8 cellular contexts compared by ENCODE assay signal in genomic region chr3:50324351-50325144, GRCh38. TPM values are rescaled to one million over a fixed set of nuclear protein-coding genes. Genes with fewer than 3 reads are reported as not detected.
DNase-seq lines count a peak whose midpoint lies in the region; ATAC-seq and TF ChIP-seq lines count a peak whose summit lies in the region.

No MANE protein-coding gene starts in this region.

- CTCF ChIA-PET in activated CD8-positive, alpha-beta T cell treated with anti-CD3 and anti-CD28 coated beads for 36 hours (lab: Charles Lee) = interaction anchor here (0.6 to 3.0 kb wide), 21 partner anchors 10 to 130 kb away, joined by 3 to 40 read pairs (median 4); partner anchors contain the start of genes CYB561D2, HYAL1, HYAL3 and IFRD2

- POLR2A ChIA-PET in activated CD8-positive, alpha-beta T cell treated with anti-CD3 and anti-CD28 coated beads for 36 hours (lab: Charles Lee) = interaction anchor here (0.8 to 13.4 kb wide), 3 partner anchors 11 to 49 kb away, joined by 3 to 126 read pairs (median 4); partner anchors contain the start of gene RASSF1

- peak; percentile 50 for ATAC-seq in activated CD8-positive, alpha-beta T cell treated with anti-CD3 and anti-CD28 coated beads for 36 hours

- TF ChIP-seq CTCF in activated CD8-positive, alpha-beta T cell treated with anti-CD3 and anti-CD28 coated beads for 36 hours (IDR thresholded peaks at IDR 0.05) = peak; percentile 84
- TF ChIP-seq CTCF in mesothelial cell of epicardium (IDR thresholded peaks at IDR 0.05; ENCODE audit: unreplicated experiment) = peak; percentile 83

- H3K27ac Mint-ChIP-seq in activated CD8-positive, alpha-beta T cell treated with anti-CD3 and anti-CD28 coated beads for 36 hours = no peak overlapping the region
- H3K27ac Mint-ChIP-seq in mesothelial cell of epicardium = peak overlapping the region; percentile 40
- H3K27ac Mint-ChIP-seq in stimulated activated naive CD8-positive, alpha-beta T cell treated with anti-CD3 and anti-CD28 coated beads, Interleukin-15, Interleukin-2, amounts not matched to agents 100 ng/mL and 50 ng/mL, for 24 hours = peak overlapping the region; percentile 21

- no peaks in the 10 kb centered on the region for H3K9me3 Mint-ChIP-seq in activated CD8-positive, alpha-beta T cell treated with anti-CD3 and anti-CD28 coated beads for 36 hours
- no peaks in the 10 kb centered on the region for H3K9me3 Mint-ChIP-seq in mesothelial cell of epicardium
- no peaks in the 10 kb centered on the region for H3K9me3 Mint-ChIP-seq in stimulated activated naive CD8-positive, alpha-beta T cell treated with anti-CD3 and anti-CD28 coated beads, Interleukin-15, Interleukin-2, amounts not matched to agents 100 ng/mL and 50 ng/mL, for 24 hours

- intact Hi-C loops in activated CD8-positive, alpha-beta T cell treated with anti-CD3 and anti-CD28 coated beads for 36 hours (cut with micrococcal nuclease) = no loop called here

- H3K27me3 Mint-ChIP-seq in activated CD8-positive, alpha-beta T cell treated with anti-CD3 and anti-CD28 coated beads for 36 hours = no peaks in the 10 kb centered on the region
- no peaks in the 10 kb centered on the region for H3K27me3 Mint-ChIP-seq in mesothelial cell of epicardium (ENCODE audit: low read depth)
- no peaks in the 10 kb centered on the region for H3K27me3 Mint-ChIP-seq in stimulated activated naive CD8-positive, alpha-beta T cell treated with anti-CD3 and anti-CD28 coated beads, Interleukin-15, Interleukin-2, amounts not matched to agents 100 ng/mL and 50 ng/mL, for 24 hours

- H3K36me3 Mint-ChIP-seq in activated CD8-positive, alpha-beta T cell treated with anti-CD3 and anti-CD28 coated beads for 36 hours (ENCODE audit: low read depth) = peaks cover 4% of the 10 kb centered on the region
- no peaks in the 10 kb centered on the region for H3K36me3 Mint-ChIP-seq in mesothelial cell of epicardium
- peaks cover 3% of the 10 kb centered on the region for H3K36me3 Mint-ChIP-seq in stimulated activated naive CD8-positive, alpha-beta T cell treated with anti-CD3 and anti-CD28 coated beads, Interleukin-15, Interleukin-2, amounts not matched to agents 100 ng/mL and 50 ng/mL, for 24 hours (ENCODE audit: low read depth)

- no peak overlapping the region for H3K4me3 Mint-ChIP-seq in activated CD8-positive, alpha-beta T cell treated with anti-CD3 and anti-CD28 coated beads for 36 hours
- H3K4me3 Mint-ChIP-seq in mesothelial cell of epicardium = peak overlapping the region; percentile 14
- no peak overlapping the region for H3K4me3 Mint-ChIP-seq in stimulated activated naive CD8-positive, alpha-beta T cell treated with anti-CD3 and anti-CD28 coated beads, Interleukin-15, Interleukin-2, amounts not matched to agents 100 ng/mL and 50 ng/mL, for 24 hours

- DNase-seq in SIG-M5 treated with dmso at 0.1 percent for 504 hours (lab: John Stamatoyannopoulos, UW; ENCODE audit: unreplicated experiment) = peak; percentile 55
- no peak for DNase-seq in SIG-M5 (lab: John Stamatoyannopoulos, UW)
- DNase-seq in NCI-H526 treated with DMSO at 0.1 percent for 48 hours (lab: John Stamatoyannopoulos, UW) = peak; percentile 22
- DNase-seq in activated CD8-positive, alpha-beta T cell treated with anti-CD3 and anti-CD28 coated beads for 36 hours = peak; percentile 84
- DNase-seq in effector CD4-positive, alpha-beta T cell = peak; percentile 47
- peak in 1 of 2 experiments; percentile 76 for DNase-seq in mesothelial cell of epicardium (ENCODE audit: low spot score in 2 of 2, unreplicated experiment in 2 of 2)
- no peak for DNase-seq in NCI-H2107 treated with DMSO at 0.1 percent for 48 hours (lab: John Stamatoyannopoulos, UW; ENCODE audit: unreplicated experiment)

- H3K4me1 Mint-ChIP-seq in activated CD8-positive, alpha-beta T cell treated with anti-CD3 and anti-CD28 coated beads for 36 hours (ENCODE audit: low read depth) = peaks cover 31% of the 10 kb centered on the region
- H3K4me1 Mint-ChIP-seq in mesothelial cell of epicardium = peaks cover 38% of the 10 kb centered on the region
- H3K4me1 Mint-ChIP-seq in stimulated activated naive CD8-positive, alpha-beta T cell treated with anti-CD3 and anti-CD28 coated beads, Interleukin-15, Interleukin-2, amounts not matched to agents 100 ng/mL and 50 ng/mL, for 24 hours (ENCODE audit: low read depth) = peaks cover 43% of the 10 kb centered on the region

RNA-seq across cellular contexts. Expression of gene HYAL2, which starts 2.0 kb away (rescaled TPM):
- total RNA-seq in activated CD8-positive, alpha-beta T cell treated with anti-CD3 and anti-CD28 coated beads for 36 hours = 1 to 10 TPM; 3.9 to 4.1 TPM
- 71.5 to 76.3 TPM (median 75.1 TPM) in 3 replicates for total RNA-seq in mesothelial cell of epicardium

RNA-seq across cellular contexts. Expression of gene TUSC2, which starts 3.5 kb away (rescaled TPM):
- 10 to 100 TPM; 16.7 to 19.5 TPM for total RNA-seq in activated CD8-positive, alpha-beta T cell treated with anti-CD3 and anti-CD28 coated beads for 36 hours
- total RNA-seq in mesothelial cell of epicardium = 19.8 to 23.3 TPM (median 20.3 TPM) in 3 replicates

RNA-seq across cellular contexts. Expression of gene RASSF1, which starts 16.1 kb away (rescaled TPM):
- 10 to 100 TPM; 75.8 to 76.5 TPM for total RNA-seq in activated CD8-positive, alpha-beta T cell treated with anti-CD3 and anti-CD28 coated beads for 36 hours
- total RNA-seq in mesothelial cell of epicardium = 13.7 to 15.4 TPM (median 14.3 TPM) in 3 replicates

RNA-seq across cellular contexts. Expression of gene ZMYND10, which starts 21.0 kb away (rescaled TPM):
- 1 to 10 TPM; 1.5 to 2.6 TPM for total RNA-seq in activated CD8-positive, alpha-beta T cell treated with anti-CD3 and anti-CD28 coated beads for 36 hours
- total RNA-seq in mesothelial cell of epicardium = 0.54 to 1.00 TPM (median 0.83 TPM) in 3 replicates

RNA-seq across cellular contexts. Expression of gene HYAL1, which starts 21.2 kb away (rescaled TPM):
- not detected for total RNA-seq in activated CD8-positive, alpha-beta T cell treated with anti-CD3 and anti-CD28 coated beads for 36 hours
- total RNA-seq in mesothelial cell of epicardium = 2.4 to 3.5 TPM (median 2.7 TPM) in 3 replicates

Comparison
In these comparisons a context has a peak if more than half of its experiments do, and no peak if none do; other contexts are left out.
1. DNase-seq: peak in SIG-M5 treated with dmso at 0.1 percent for 504 hours (single experiment), NCI-H526 treated with DMSO at 0.1 percent for 48 hours (single experiment), activated CD8-positive, alpha-beta T cell treated with anti-CD3 and anti-CD28 coated beads for 36 hours (single experiment) and effector CD4-positive, alpha-beta T cell (single experiment); none in SIG-M5 (single experiment) and NCI-H2107 treated with DMSO at 0.1 percent for 48 hours (single experiment).
2. RNA of gene HYAL2, which starts 2.0 kb away (total RNA-seq): 71.5 to 76.3 TPM in mesothelial cell of epicardium; 3.9 to 4.1 TPM in activated CD8-positive, alpha-beta T cell treated with anti-CD3 and anti-CD28 coated beads for 36 hours; every median in the first group is over 10 times any median in the second.